Comparison of ENCODE assay signal across 2 cellular contexts in the genomic region with DNA sequence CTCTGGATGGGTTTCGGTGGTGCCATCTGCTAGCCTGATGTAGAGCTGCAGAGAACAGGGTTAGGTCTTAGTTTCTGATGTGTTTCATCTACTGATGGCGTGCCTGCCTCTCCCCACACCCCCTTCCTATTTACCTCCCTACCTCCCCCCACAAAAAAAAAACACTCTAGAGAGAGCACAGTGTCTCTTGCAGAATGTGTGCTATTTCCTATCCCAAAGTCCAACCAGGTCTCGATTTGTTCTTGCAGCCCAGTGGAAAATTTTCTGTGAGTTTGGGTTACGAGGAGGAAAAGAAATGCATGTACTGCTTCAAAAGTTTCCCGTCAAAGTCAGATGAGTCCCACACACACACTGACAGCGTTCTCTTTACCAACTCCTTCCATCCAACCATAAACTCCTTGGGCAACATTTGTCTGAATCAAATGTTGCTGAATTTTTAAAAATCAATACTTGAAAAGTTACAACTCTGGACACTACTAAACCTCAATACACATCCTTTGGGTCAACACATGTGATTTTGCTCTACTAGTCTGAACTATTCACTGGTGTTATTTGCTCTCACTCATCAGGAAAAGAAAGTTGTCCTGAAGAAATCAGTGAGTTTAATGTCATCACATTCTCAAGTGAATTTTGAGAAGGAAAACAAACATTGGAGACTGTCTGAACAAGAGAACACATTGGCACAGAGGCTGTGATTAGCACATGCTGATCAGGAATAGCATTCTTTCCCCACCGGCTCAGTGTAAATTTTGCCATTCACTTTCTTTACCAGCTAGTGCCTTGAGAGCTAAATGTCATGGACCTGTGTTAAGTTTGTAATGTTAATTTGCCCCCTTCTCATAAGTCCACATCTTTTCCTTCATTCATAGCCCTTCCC.
TF ChIP-seq lines count a peak whose summit lies in the region.

No MANE protein-coding gene starts in this region.

TF ChIP-seq in H1, 55 proteins besides CTCF, POLR2A, EP300 and RAD21 (continued from another document):
- TF ChIP-seq RFX5 (IDR thresholded peaks at IDR 0.05; ENCODE audit: borderline replicate concordance, low read depth, low read length) = no peak
- TF ChIP-seq SIN3A (conservative IDR thresholded peaks at IDR 0.05 in 1 of 2, IDR thresholded peaks at IDR 0.05 in 1 of 2; ENCODE audit: low read depth in 1 of 2, low read length in 2 of 2) = no peak
- TF ChIP-seq, protein P1, sequence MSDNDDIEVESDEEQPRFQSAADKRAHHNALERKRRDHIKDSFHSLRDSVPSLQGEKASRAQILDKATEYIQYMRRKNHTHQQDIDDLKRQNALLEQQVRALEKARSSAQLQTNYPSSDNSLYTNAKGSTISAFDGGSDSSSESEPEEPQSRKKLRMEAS (IDR thresholded peaks at IDR 0.05) = no peak
- TF ChIP-seq HDAC6 (IDR thresholded peaks at IDR 0.05; ENCODE audit: low read depth, low read length) = no peak
- no peak for TF ChIP-seq CHD2 (IDR thresholded peaks at IDR 0.05; ENCODE audit: low read length)
- no peak for TF ChIP-seq KDM1A (IDR thresholded peaks at IDR 0.05; ENCODE audit: borderline replicate concordance, low read length)
- TF ChIP-seq SUZ12 (IDR thresholded peaks at IDR 0.05; ENCODE audit: low read length) = no peak
- no peak for TF ChIP-seq KDM4A (IDR thresholded peaks at IDR 0.05; ENCODE audit: low read depth, low read length, severe bottlenecking)
- TF ChIP-seq SP4 (IDR thresholded peaks at IDR 0.05; ENCODE audit: low read length) = no peak
- no peak for TF ChIP-seq MAFK (IDR thresholded peaks at IDR 0.05; ENCODE audit: low read depth, low read length)
- TF ChIP-seq CTBP2 (IDR thresholded peaks at IDR 0.05; ENCODE audit: borderline replicate concordance, insufficient read depth, insufficient read length, low read length) = no peak

TF ChIP-seq in HepG2, 621 proteins besides CTCF, POLR2A, EP300 and RAD21 (continued from another document and continues in another):
- TF ChIP-seq, protein P2, sequence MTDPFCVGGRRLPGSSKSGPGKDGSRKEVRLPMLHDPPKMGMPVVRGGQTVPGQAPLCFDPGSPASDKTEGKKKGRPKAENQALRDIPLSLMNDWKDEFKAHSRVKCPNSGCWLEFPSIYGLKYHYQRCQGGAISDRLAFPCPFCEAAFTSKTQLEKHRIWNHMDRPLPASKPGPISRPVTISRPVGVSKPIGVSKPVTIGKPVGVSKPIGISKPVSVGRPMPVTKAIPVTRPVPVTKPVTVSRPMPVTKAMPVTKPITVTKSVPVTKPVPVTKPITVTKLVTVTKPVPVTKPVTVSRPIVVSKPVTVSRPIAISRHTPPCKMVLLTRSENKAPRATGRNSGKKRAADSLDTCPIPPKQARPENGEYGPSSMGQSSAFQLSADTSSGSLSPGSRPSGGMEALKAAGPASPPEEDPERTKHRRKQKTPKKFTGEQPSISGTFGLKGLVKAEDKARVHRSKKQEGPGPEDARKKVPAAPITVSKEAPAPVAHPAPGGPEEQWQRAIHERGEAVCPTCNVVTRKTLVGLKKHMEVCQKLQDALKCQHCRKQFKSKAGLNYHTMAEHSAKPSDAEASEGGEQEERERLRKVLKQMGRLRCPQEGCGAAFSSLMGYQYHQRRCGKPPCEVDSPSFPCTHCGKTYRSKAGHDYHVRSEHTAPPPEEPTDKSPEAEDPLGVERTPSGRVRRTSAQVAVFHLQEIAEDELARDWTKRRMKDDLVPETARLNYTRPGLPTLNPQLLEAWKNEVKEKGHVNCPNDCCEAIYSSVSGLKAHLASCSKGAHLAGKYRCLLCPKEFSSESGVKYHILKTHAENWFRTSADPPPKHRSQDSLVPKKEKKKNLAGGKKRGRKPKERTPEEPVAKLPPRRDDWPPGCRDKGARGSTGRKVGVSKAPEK (CRISPR knock-in tag; IDR thresholded peaks at IDR 0.05; ENCODE audit: borderline replicate concordance) = peak; percentile 56; the same call in 1 of the 2 replicates
- TF ChIP-seq, protein P3, sequence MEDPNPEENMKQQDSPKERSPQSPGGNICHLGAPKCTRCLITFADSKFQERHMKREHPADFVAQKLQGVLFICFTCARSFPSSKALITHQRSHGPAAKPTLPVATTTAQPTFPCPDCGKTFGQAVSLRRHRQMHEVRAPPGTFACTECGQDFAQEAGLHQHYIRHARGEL (CRISPR knock-in tag; IDR thresholded peaks at IDR 0.05) = no peak
- TF ChIP-seq, protein P4, sequence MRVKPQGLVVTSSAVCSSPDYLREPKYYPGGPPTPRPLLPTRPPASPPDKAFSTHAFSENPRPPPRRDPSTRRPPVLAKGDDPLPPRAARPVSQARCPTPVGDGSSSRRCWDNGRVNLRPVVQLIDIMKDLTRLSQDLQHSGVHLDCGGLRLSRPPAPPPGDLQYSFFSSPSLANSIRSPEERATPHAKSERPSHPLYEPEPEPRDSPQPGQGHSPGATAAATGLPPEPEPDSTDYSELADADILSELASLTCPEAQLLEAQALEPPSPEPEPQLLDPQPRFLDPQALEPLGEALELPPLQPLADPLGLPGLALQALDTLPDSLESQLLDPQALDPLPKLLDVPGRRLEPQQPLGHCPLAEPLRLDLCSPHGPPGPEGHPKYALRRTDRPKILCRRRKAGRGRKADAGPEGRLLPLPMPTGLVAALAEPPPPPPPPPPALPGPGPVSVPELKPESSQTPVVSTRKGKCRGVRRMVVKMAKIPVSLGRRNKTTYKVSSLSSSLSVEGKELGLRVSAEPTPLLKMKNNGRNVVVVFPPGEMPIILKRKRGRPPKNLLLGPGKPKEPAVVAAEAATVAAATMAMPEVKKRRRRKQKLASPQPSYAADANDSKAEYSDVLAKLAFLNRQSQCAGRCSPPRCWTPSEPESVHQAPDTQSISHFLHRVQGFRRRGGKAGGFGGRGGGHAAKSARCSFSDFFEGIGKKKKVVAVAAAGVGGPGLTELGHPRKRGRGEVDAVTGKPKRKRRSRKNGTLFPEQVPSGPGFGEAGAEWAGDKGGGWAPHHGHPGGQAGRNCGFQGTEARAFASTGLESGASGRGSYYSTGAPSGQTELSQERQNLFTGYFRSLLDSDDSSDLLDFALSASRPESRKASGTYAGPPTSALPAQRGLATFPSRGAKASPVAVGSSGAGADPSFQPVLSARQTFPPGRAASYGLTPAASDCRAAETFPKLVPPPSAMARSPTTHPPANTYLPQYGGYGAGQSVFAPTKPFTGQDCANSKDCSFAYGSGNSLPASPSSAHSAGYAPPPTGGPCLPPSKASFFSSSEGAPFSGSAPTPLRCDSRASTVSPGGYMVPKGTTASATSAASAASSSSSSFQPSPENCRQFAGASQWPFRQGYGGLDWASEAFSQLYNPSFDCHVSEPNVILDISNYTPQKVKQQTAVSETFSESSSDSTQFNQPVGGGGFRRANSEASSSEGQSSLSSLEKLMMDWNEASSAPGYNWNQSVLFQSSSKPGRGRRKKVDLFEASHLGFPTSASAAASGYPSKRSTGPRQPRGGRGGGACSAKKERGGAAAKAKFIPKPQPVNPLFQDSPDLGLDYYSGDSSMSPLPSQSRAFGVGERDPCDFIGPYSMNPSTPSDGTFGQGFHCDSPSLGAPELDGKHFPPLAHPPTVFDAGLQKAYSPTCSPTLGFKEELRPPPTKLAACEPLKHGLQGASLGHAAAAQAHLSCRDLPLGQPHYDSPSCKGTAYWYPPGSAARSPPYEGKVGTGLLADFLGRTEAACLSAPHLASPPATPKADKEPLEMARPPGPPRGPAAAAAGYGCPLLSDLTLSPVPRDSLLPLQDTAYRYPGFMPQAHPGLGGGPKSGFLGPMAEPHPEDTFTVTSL (CRISPR knock-in tag; IDR thresholded peaks at IDR 0.05; ENCODE audit: borderline replicate concordance) = peak; percentile 67; the same call in 1 of the 2 replicates
- TF ChIP-seq FOXP1 (IDR thresholded peaks at IDR 0.05) (0 out of 2 replicates have a peak, but pooled peaks have one; percentile 10), FOXP1 (CRISPR knock-in tag; IDR thresholded peaks at IDR 0.05) (peak; percentile 43), FOXA1 (IDR thresholded peaks at IDR 0.05) (no peak), FOXA1 (CRISPR knock-in tag; IDR thresholded peaks at IDR 0.05) (0 out of 2 replicates have a peak, but pooled peaks have one; percentile 4), ZC3H4 (CRISPR knock-in tag; IDR thresholded peaks at IDR 0.05; ENCODE audit: borderline replicate concordance) (no peak), BCL6 (CRISPR knock-in tag; IDR thresholded peaks at IDR 0.05) (peak; percentile 23; the same call in 1 of the 2 replicates), ZNF564 (CRISPR knock-in tag; IDR thresholded peaks at IDR 0.05) (no peak), SAP130 (CRISPR knock-in tag; IDR thresholded peaks at IDR 0.05; ENCODE audit: low read depth) (0 out of 2 replicates have a peak, but pooled peaks have one; percentile 11), GATAD2A (CRISPR knock-in tag; IDR thresholded peaks at IDR 0.05) (0 out of 2 replicates have a peak, but pooled peaks have one; percentile 22), ZMYM4 (CRISPR knock-in tag; IDR thresholded peaks at IDR 0.05) (peak; percentile 38; the same call in 1 of the 2 replicates), ZNF496 (CRISPR knock-in tag; IDR thresholded peaks at IDR 0.05; ENCODE audit: insufficient replicate concordance) (no peak), ZNF484 (CRISPR knock-in tag; IDR thresholded peaks at IDR 0.05; ENCODE audit: borderline replicate concordance, low read depth) (no peak)
- TF ChIP-seq, protein P5, sequence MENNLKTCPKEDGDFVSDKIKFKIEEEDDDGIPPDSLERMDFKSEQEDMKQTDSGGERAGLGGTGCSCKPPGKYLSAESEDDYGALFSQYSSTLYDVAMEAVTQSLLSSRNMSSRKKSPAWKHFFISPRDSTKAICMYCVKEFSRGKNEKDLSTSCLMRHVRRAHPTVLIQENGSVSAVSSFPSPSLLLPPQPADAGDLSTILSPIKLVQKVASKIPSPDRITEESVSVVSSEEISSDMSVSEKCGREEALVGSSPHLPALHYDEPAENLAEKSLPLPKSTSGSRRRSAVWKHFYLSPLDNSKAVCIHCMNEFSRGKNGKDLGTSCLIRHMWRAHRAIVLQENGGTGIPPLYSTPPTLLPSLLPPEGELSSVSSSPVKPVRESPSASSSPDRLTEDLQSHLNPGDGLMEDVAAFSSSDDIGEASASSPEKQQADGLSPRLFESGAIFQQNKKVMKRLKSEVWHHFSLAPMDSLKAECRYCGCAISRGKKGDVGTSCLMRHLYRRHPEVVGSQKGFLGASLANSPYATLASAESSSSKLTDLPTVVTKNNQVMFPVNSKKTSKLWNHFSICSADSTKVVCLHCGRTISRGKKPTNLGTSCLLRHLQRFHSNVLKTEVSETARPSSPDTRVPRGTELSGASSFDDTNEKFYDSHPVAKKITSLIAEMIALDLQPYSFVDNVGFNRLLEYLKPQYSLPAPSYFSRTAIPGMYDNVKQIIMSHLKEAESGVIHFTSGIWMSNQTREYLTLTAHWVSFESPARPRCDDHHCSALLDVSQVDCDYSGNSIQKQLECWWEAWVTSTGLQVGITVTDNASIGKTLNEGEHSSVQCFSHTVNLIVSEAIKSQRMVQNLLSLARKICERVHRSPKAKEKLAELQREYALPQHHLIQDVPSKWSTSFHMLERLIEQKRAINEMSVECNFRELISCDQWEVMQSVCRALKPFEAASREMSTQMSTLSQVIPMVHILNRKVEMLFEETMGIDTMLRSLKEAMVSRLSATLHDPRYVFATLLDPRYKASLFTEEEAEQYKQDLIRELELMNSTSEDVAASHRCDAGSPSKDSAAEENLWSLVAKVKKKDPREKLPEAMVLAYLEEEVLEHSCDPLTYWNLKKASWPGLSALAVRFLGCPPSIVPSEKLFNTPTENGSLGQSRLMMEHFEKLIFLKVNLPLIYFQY (CRISPR knock-in tag; IDR thresholded peaks at IDR 0.05; ENCODE audit: borderline replicate concordance) = no peak
- TF ChIP-seq, protein P6, sequence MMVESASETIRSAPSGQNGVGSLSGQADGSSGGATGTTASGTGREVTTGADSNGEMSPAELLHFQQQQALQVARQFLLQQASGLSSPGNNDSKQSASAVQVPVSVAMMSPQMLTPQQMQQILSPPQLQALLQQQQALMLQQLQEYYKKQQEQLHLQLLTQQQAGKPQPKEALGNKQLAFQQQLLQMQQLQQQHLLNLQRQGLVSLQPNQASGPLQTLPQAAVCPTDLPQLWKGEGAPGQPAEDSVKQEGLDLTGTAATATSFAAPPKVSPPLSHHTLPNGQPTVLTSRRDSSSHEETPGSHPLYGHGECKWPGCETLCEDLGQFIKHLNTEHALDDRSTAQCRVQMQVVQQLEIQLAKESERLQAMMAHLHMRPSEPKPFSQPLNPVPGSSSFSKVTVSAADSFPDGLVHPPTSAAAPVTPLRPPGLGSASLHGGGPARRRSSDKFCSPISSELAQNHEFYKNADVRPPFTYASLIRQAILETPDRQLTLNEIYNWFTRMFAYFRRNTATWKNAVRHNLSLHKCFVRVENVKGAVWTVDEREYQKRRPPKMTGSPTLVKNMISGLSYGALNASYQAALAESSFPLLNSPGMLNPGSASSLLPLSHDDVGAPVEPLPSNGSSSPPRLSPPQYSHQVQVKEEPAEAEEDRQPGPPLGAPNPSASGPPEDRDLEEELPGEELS (CRISPR knock-in tag; IDR thresholded peaks at IDR 0.05) = peak; percentile 38
- TF ChIP-seq, protein P7, sequence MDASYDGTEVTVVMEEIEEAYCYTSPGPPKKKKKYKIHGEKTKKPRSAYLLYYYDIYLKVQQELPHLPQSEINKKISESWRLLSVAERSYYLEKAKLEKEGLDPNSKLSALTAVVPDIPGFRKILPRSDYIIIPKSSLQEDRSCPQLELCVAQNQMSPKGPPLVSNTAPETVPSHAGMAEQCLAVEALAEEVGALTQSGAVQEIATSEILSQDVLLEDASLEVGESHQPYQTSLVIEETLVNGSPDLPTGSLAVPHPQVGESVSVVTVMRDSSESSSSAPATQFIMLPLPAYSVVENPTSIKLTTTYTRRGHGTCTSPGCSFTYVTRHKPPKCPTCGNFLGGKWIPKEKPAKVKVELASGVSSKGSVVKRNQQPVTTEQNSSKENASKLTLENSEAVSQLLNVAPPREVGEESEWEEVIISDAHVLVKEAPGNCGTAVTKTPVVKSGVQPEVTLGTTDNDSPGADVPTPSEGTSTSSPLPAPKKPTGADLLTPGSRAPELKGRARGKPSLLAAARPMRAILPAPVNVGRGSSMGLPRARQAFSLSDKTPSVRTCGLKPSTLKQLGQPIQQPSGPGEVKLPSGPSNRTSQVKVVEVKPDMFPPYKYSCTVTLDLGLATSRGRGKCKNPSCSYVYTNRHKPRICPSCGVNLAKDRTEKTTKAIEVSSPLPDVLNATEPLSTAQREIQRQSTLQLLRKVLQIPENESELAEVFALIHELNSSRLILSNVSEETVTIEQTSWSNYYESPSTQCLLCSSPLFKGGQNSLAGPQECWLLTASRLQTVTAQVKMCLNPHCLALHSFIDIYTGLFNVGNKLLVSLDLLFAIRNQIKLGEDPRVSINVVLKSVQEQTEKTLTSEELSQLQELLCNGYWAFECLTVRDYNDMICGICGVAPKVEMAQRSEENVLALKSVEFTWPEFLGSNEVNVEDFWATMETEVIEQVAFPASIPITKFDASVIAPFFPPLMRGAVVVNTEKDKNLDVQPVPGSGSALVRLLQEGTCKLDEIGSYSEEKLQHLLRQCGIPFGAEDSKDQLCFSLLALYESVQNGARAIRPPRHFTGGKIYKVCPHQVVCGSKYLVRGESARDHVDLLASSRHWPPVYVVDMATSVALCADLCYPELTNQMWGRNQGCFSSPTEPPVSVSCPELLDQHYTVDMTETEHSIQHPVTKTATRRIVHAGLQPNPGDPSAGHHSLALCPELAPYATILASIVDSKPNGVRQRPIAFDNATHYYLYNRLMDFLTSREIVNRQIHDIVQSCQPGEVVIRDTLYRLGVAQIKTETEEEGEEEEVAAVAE (CRISPR knock-in tag; IDR thresholded peaks at IDR 0.05; ENCODE audit: borderline replicate concordance) = no peak
- TF ChIP-seq, protein P8, sequence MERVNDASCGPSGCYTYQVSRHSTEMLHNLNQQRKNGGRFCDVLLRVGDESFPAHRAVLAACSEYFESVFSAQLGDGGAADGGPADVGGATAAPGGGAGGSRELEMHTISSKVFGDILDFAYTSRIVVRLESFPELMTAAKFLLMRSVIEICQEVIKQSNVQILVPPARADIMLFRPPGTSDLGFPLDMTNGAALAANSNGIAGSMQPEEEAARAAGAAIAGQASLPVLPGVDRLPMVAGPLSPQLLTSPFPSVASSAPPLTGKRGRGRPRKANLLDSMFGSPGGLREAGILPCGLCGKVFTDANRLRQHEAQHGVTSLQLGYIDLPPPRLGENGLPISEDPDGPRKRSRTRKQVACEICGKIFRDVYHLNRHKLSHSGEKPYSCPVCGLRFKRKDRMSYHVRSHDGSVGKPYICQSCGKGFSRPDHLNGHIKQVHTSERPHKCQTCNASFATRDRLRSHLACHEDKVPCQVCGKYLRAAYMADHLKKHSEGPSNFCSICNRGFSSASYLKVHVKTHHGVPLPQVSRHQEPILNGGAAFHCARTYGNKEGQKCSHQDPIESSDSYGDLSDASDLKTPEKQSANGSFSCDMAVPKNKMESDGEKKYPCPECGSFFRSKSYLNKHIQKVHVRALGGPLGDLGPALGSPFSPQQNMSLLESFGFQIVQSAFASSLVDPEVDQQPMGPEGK (CRISPR knock-in tag; IDR thresholded peaks at IDR 0.05) = peak; percentile 94
